ENCODE assay signal across 19 cellular contexts in the genomic region with DNA sequence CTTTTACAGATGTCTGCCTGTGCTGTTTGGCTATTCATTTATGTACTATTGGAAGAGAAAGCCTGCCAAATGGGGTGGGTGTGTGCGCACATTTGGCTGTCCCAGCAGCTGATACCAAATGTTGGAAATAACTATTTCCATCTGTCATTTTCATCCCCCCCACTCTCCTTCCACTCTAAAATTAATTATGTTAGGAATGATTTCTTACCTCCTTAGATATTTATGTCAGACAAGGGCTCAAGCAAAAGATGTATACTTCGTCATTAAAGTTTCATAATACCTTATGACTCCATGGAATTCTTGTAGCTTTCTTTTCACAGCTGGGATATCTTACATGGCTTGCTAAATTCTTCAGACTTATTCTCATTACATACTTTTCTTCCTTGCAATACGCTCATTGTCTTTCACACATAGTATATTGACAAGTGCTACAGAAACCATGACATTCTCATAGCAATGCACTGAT. TPM values are rescaled to one million over a fixed set of nuclear protein-coding genes. Genes with fewer than 3 reads are reported as not detected.
A peak's percentile ranks its signal among the peaks of the same experiment; 100 is the strongest.
DNase-seq lines count a peak whose midpoint lies in the region; ATAC-seq and TF ChIP-seq lines count a peak whose summit lies in the region.
"Had no signal": no experiment of that assay in that cellular context is flagged by ENCODE, and none has a peak within 500 bp of the region (broad histone marks: within the 10 kb centered on the region; RNA-seq: fewer than 3 reads in every experiment).

No MANE protein-coding gene starts in this region.

- peak overlapping the region in 7 of 8 donors; percentile 15 to 74 (median 38) for H3K27ac Mint-ChIP-seq in CD8-positive, alpha-beta memory T cell

- H3K36me3 ChIP-seq in CD8-positive, alpha-beta memory T cell (ENCODE audit: insufficient read depth, low read length) = peaks cover 21% of the 10 kb centered on the region
- H3K36me3 ChIP-seq in left ventricle myocardium inferior = peaks cover 30% of the 10 kb centered on the region
- no peaks in the 10 kb centered on the region for H3K36me3 ChIP-seq in testis (ENCODE audit: low read depth, missing control alignments)

- H3K27me3 Mint-ChIP-seq in CD8-positive, alpha-beta memory T cell = no peaks in the 10 kb centered on the region
- H3K27me3 Mint-ChIP-seq: naive B cell, T-helper 17 cell had no signal

- no peaks in the 10 kb centered on the region for H3K27me3 ChIP-seq in CD8-positive, alpha-beta memory T cell (ENCODE audit: insufficient read depth, low read length, poor library complexity, severe bottlenecking)
- H3K27me3 ChIP-seq in left ventricle myocardium inferior (ENCODE audit: low read depth) = no peaks in the 10 kb centered on the region
- no peaks in the 10 kb centered on the region for H3K27me3 ChIP-seq in testis
- H3K27me3 ChIP-seq: BLaER1, cardiac muscle cell, tibial artery had no signal

- POLR2A ChIA-PET in CD8-positive, alpha-beta memory T cell (lab: Charles Lee) = interaction anchor here (1.0 kb wide), 1 partner anchor 13 kb away, joined by 5 read pairs; no protein-coding TSS in a partner anchor

- CTCF ChIA-PET in CD8-positive, alpha-beta memory T cell (lab: Charles Lee) = interaction anchor here (1.1 to 1.3 kb wide), 2 partner anchors 13 to 125 kb away, joined by 3 read pairs; no protein-coding TSS in a partner anchor

- no peak for TF ChIP-seq POLR2A in testis (IDR thresholded peaks at IDR 0.05)

- H3K4me3 ChIP-seq in CD8-positive, alpha-beta memory T cell (ENCODE audit: low read length) = no peak overlapping the region
- H3K4me3 ChIP-seq in cardiac fibroblast (replicated peaks in 1 of 2; ENCODE audit: low read depth in 2 of 2, low read length in 2 of 2) = no peak overlapping the region
- H3K4me3 ChIP-seq in left ventricle myocardium inferior = peak overlapping the region; percentile 6
- H3K4me3 ChIP-seq in testis = no peak overlapping the region
- H3K4me3 ChIP-seq: BLaER1, cardiac muscle cell, K562, psoas muscle, tibial artery had no signal

- H3K4me1 Mint-ChIP-seq in CD8-positive, alpha-beta memory T cell = peaks cover 73 to 93% (median 87%) of the 10 kb centered on the region in 3 donors

- no peaks in the 10 kb centered on the region for H3K9me3 Mint-ChIP-seq in CD8-positive, alpha-beta memory T cell
- H3K9me3 Mint-ChIP-seq: naive B cell had no signal

- peak overlapping the region in 4 of 7 donors; percentile 14 to 46 (median 22) for H3K4me3 Mint-ChIP-seq in CD8-positive, alpha-beta memory T cell

- H3K36me3 Mint-ChIP-seq in CD8-positive, alpha-beta memory T cell = peaks cover 0 to 65% (median 14%) of the 10 kb centered on the region in 3 donors

- intact Hi-C loops in left ventricle myocardium inferior (cut with micrococcal nuclease) = no loop called here
- intact Hi-C loops in testis (cut with DNase I; ENCODE audit: low total_unique reads) = no loop called here

- peaks cover 41% of the 10 kb centered on the region for H3K4me1 ChIP-seq in CD8-positive, alpha-beta memory T cell (ENCODE audit: insufficient read depth, low read length)
- peaks cover 99% of the 10 kb centered on the region for H3K4me1 ChIP-seq in left ventricle myocardium inferior
- peaks cover 23% of the 10 kb centered on the region for H3K4me1 ChIP-seq in testis
- H3K4me1 ChIP-seq: BLaER1 had no signal

- no peaks in the 10 kb centered on the region for H3K9me3 ChIP-seq in CD8-positive, alpha-beta memory T cell (ENCODE audit: low read length)
- H3K9me3 ChIP-seq in left ventricle myocardium inferior (replicated peaks) = no peaks in the 10 kb centered on the region
- no peaks in the 10 kb centered on the region for H3K9me3 ChIP-seq in testis
- H3K9me3 ChIP-seq: BLaER1, psoas muscle, tibial artery had no signal

- WGBS in testis, 2 donors = 55 to 59% methylated on average over 3 of the region's 3 CpGs

- TF ChIP-seq CTCF in cardiac fibroblast (IDR thresholded peaks at IDR 0.05; ENCODE audit: low read depth, low read length) (no peak), left ventricle myocardium inferior (IDR thresholded peaks at IDR 0.05; ENCODE audit: borderline replicate concordance) (no peak), testis (IDR thresholded peaks at IDR 0.05) (no peak)

- ATAC-seq in GM18511 (IDR thresholded peaks at IDR 0.05; ENCODE audit: unreplicated experiment) = no peak
- ATAC-seq: K562, T-helper 17 cell had no signal

- H3K27ac ChIP-seq in CD8-positive, alpha-beta memory T cell (ENCODE audit: low read depth, low read length) = no peak overlapping the region
- H3K27ac ChIP-seq in left ventricle myocardium inferior (replicated peaks) (peak overlapping the region; percentile 69), testis (peak overlapping the region; percentile 19 to 44)
- H3K27ac ChIP-seq: BLaER1, cardiac muscle cell, psoas muscle, tibial artery had no signal

- no peak for DNase-seq in CD8-positive, alpha-beta memory T cell
- DNase-seq in cardiac fibroblast (ENCODE audit: low read depth in 2 of 2) (peak; percentile 69 to 71), left ventricle myocardium inferior (no peak), testis (peak; percentile 41), mucosa of gallbladder (ENCODE audit: low spot score) (no peak)
- DNase-seq in stimulated activated CD4-positive, alpha-beta T cell treated with anti-CD3 and anti-CD28 coated beads, Interleukin-12 subunit alpha, Interleukin-12 subunit beta, amount 100 ng/mL, for 4 hours = no peak
- DNase-seq: activated CD4-positive, CD25-positive, alpha-beta regulatory T cell; DND-41; hippocampal formation; kidney glomerular epithelial cell; naive B cell; NCI-H1092 treated with DMSO at 0.1 percent for 48 hours; psoas muscle; T-helper 17 cell; tibial artery had no signal

RNA-seq across cellular contexts. Expression of a gene that starts 18.6 kb away (rescaled TPM):
- total RNA-seq in CD8-positive, alpha-beta memory T cell = 100 to 1,000 TPM; 122 to 127 TPM
- polyA plus RNA-seq in CD8-positive, alpha-beta memory T cell = 1,289 TPM
- 533 TPM for total RNA-seq in left ventricle myocardium inferior
- 100 to 1,000 TPM; 330 to 351 TPM for total RNA-seq in testis
- 588 TPM for polyA plus RNA-seq in testis (ENCODE audit: insufficient read depth, low read depth, low replicate concordance)
- total RNA-seq in mucosa of gallbladder = 791 TPM

RNA-seq across cellular contexts. Expression of a gene that starts 51.9 kb away (rescaled TPM):
- total RNA-seq in CD8-positive, alpha-beta memory T cell = 10 to 100 TPM; 38.2 to 38.9 TPM
- 16.8 TPM for polyA plus RNA-seq in CD8-positive, alpha-beta memory T cell
- 23.8 TPM for total RNA-seq in left ventricle myocardium inferior
- total RNA-seq in testis = 10 to 100 TPM; 38.8 to 43.0 TPM
- 21.9 TPM for polyA plus RNA-seq in testis (ENCODE audit: insufficient read depth, low read depth, low replicate concordance)
- total RNA-seq in mucosa of gallbladder = 37.8 TPM

Comparison
In these comparisons a context has a peak if more than half of its experiments do, and no peak if none do; other contexts are left out.
1. DNase-seq: peak in cardiac fibroblast (2 of 2) and testis (single experiment); none in CD8-positive, alpha-beta memory T cell (0 of 5), left ventricle myocardium inferior (single experiment), stimulated activated CD4-positive, alpha-beta T cell treated with anti-CD3 and anti-CD28 coated beads, Interleukin-12 subunit alpha, Interleukin-12 subunit beta, amount 100 ng/mL, for 4 hours (single experiment) and mucosa of gallbladder (single experiment).